Comparison of ENCODE assay signal across 27 cellular contexts in the genomic region with DNA sequence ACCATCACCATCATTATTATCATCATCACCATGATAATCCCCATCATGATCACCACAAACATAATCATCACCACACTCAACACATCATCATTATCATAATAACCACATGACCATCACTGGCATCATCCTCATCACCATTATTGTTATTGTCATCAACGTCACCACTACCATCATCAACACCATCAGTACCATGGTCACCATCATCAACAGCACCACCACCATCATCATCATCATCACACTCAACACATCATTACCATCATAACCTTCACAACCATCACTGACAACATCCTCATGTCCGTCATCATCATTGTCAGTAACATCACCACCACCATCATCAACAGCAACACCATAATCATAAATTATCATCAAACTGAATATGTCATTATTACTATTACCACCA.
"Had no signal": no experiment of that assay in that cellular context is flagged by ENCODE, and none has a peak within 500 bp of the region (broad histone marks: within the 10 kb centered on the region; RNA-seq: fewer than 3 reads in every experiment).

No MANE protein-coding gene starts in this region.

- H3K4me3 Mint-ChIP-seq: mesothelial cell of epicardium, naive B cell had no signal

- H3K4me1 ChIP-seq: esophagus squamous epithelium, gastrocnemius medialis, heart right ventricle, left lung, lower lobe of right lung had no signal

- H3K27ac Mint-ChIP-seq: mesothelial cell of epicardium, naive B cell had no signal

- H3K27ac ChIP-seq: coronary artery, dorsolateral prefrontal cortex, epithelial cell of prostate, esophagus squamous epithelium, gastrocnemius medialis, heart right ventricle, left lung, lower lobe of right lung had no signal

- H3K4me1 Mint-ChIP-seq: mesothelial cell of epicardium, naive B cell had no signal

- H3K36me3 ChIP-seq: esophagus squamous epithelium, gastrocnemius medialis, heart right ventricle, left lung, lower lobe of right lung had no signal

- H3K27me3 ChIP-seq: esophagus squamous epithelium, gastrocnemius medialis, heart right ventricle, left lung had no signal

- H3K36me3 Mint-ChIP-seq: mesothelial cell of epicardium, naive B cell had no signal

- DNase-seq: dermis blood vessel endothelial cell; dorsolateral prefrontal cortex; effector CD4-positive, alpha-beta T cell; effector memory CD4-positive, alpha-beta T cell; erythroblast; esophagus squamous epithelium; foreskin fibroblast; foreskin melanocyte; gastrocnemius medialis; glutamatergic neuron; head of caudate nucleus; heart right ventricle; hippocampal formation; left cardiac atrium; left lung; left ventricle myocardium superior; lower lobe of right lung; mesenchymal stem cell; mucosa of descending colon; naive B cell had no signal

- FAIRE-seq: colon, endometrium, islet of Langerhans, keratinocyte had no signal

- H3K9me3 ChIP-seq: esophagus squamous epithelium, gastrocnemius medialis, heart right ventricle, left lung, lower lobe of right lung, mucosa of descending colon had no signal

- H3K4me3 ChIP-seq: coronary artery, dorsolateral prefrontal cortex, esophagus squamous epithelium, gastrocnemius medialis, heart right ventricle, left lung, lower lobe of right lung, mucosa of descending colon had no signal
